In the genomic region with DNA sequence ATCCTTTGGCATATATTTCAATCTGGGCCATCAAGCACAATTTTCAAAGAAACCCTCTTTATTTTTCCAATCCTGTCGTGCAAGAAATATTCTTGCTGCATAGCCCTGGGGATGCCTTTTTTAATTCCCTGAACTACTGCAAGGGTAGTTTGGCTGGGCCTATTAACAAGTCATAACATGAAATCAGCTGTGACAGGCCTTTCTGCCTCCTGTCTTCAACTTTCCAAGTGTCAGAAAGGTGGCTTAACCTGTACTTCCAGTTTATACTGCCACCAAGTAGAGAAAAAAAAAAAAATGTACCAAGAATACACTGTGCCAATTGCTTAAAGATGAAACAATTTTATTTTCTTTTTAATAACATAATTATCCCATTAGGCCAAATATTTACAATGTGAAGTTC, we compare ENCODE assay signal across 17 cellular contexts. TPM values are rescaled to one million over a fixed set of nuclear protein-coding genes. Genes with fewer than 3 reads are reported as not detected.
DNase-seq lines count a peak whose midpoint lies in the region; FAIRE-seq and TF ChIP-seq lines count a peak whose summit lies in the region.
"Had no signal": no experiment of that assay in that cellular context is flagged by ENCODE, and none has a peak within 500 bp of the region (broad histone marks: within the 10 kb centered on the region; RNA-seq: fewer than 3 reads in every experiment).

No MANE protein-coding gene starts in this region.

- H3K36me3 ChIP-seq in neural cell (ENCODE audit: insufficient read depth, low read length): no peaks in the 10 kb centered on the region
- H3K36me3 ChIP-seq: BLaER1, cardiac muscle cell, esophagus muscularis mucosa, ovary had no signal

- no peaks in the 10 kb centered on the region for H3K79me2 ChIP-seq in neural cell (replicated peaks; ENCODE audit: insufficient read depth, low read length)

- DNase-seq in SIG-M5 treated with dmso at 0.1 percent for 504 hours (lab: John Stamatoyannopoulos, UW; ENCODE audit: unreplicated experiment): peak; percentile 76
- DNase-seq in SIG-M5 (lab: John Stamatoyannopoulos, UW): no peak
- DNase-seq in occipital lobe (lab: John Stamatoyannopoulos, UW): no peak
- no peak for DNase-seq in NCI-H2081 (lab: John Stamatoyannopoulos, UW)
- no peak for DNase-seq in NK-92 (lab: John Stamatoyannopoulos, UW; ENCODE audit: unreplicated experiment)
- no peak for DNase-seq in RPMI8226
- DNase-seq: activated CD4-positive, CD25-positive, alpha-beta regulatory T cell; NCI-H2029 treated with DMSO at 0.1 percent for 48 hours; ovary; stimulated activated CD4-positive, alpha-beta T cell treated with anti-CD3 and anti-CD28 coated beads, Interleukin-4, amount 100 ng/mL, for 24 hours had no signal

- no peak overlapping the region for H3K4me2 ChIP-seq in neural cell (ENCODE audit: low read length)
- H3K4me2 ChIP-seq: BLaER1 had no signal

- TF ChIP-seq EP300 in neural cell (conservative IDR thresholded peaks at IDR 0.05; ENCODE audit: poor library complexity, severe bottlenecking): no peak

- H3K27ac ChIP-seq in neural cell (ENCODE audit: low read length): no peak overlapping the region
- H3K27ac ChIP-seq: BLaER1, cardiac muscle cell, esophagus muscularis mucosa, ovary had no signal

- no peaks in the 10 kb centered on the region for H3K9me3 ChIP-seq in neural cell (ENCODE audit: low read length)
- H3K9me3 ChIP-seq: BLaER1, esophagus muscularis mucosa, ovary had no signal

- H3K27me3 ChIP-seq in neural cell (ENCODE audit: insufficient read depth, low read depth, low read length): no peaks in the 10 kb centered on the region
- H3K27me3 ChIP-seq: BLaER1, cardiac muscle cell, esophagus muscularis mucosa, ovary had no signal

- no peaks in the 10 kb centered on the region for H4K20me1 ChIP-seq in neural cell (ENCODE audit: insufficient read depth)
- H4K20me1 ChIP-seq: BLaER1 had no signal

- H3K9me2 ChIP-seq in neural cell (ENCODE audit: insufficient read depth, low read length): no peaks in the 10 kb centered on the region

- no peak overlapping the region for H3K9ac ChIP-seq in neural cell (ENCODE audit: low read length)
- H3K9ac ChIP-seq: BLaER1 had no signal

- no peak for TF ChIP-seq RAD21 in neural cell (conservative IDR thresholded peaks at IDR 0.05)

- no peak overlapping the region for H2AFZ ChIP-seq in neural cell (ENCODE audit: low read depth, low read length)

- H3K4me3 ChIP-seq in neural cell (ENCODE audit: low read length): no peak overlapping the region
- H3K4me3 ChIP-seq: BLaER1, cardiac muscle cell, esophagus muscularis mucosa, ovary, skin epidermis had no signal

- no peak for TF ChIP-seq CTCF in neural cell (IDR thresholded peaks at IDR 0.05; ENCODE audit: poor library complexity, severe bottlenecking)

- H3F3A ChIP-seq in neural cell (ENCODE audit: insufficient read depth, low read length, poor library complexity, severe bottlenecking): no peaks in the 10 kb centered on the region

- peak; percentile 36 for FAIRE-seq in colon (lab: Jason Lieb, UNC)
- FAIRE-seq: A204.1 had no signal

TF ChIP-seq in neural cell, 6 proteins besides CTCF, POLR2A, EP300 and RAD21:
- TF ChIP-seq SMC3 (conservative IDR thresholded peaks at IDR 0.05; ENCODE audit: poor library complexity) (no peak), POLR2AphosphoS5 (IDR thresholded peaks at IDR 0.05) (peak; percentile 31)

RNA-seq across cellular contexts. Expression of a gene that starts 32.4 kb away (rescaled TPM):
- polyA plus RNA-seq in neural cell: 29.9 and 34.0 TPM in 2 replicates
- 25.1 and 50.6 TPM in 2 replicates for polyA minus RNA-seq in neural cell
- total RNA-seq in occipital lobe: 36.0 TPM
